In genomic region chr4:139734875-139735380, GRCh38 we compare ENCODE assay signal across 9 cellular contexts.
DNase-seq lines count a peak whose midpoint lies in the region; ATAC-seq, FAIRE-seq and TF ChIP-seq lines count a peak whose summit lies in the region.
"Had no signal": no experiment of that assay in that cellular context is flagged by ENCODE, and none has a peak within 500 bp of the region (broad histone marks: within the 10 kb centered on the region; RNA-seq: fewer than 3 reads in every experiment).

No MANE protein-coding gene starts in this region.

- TF ChIP-seq CTCF in GM12878 (IDR thresholded peaks at IDR 0.05 in 2 of 3, conservative IDR thresholded peaks at IDR 0.05 in 1 of 3; ENCODE audit: control insufficient read depth in 2 of 3, extremely low read depth in 1 of 3, insufficient read depth in 1 of 3, low read depth in 3 of 3, low read length in 3 of 3) (peak; percentile 17 to 49 (median 49); a peak in 5 of 6 replicates), vagina (IDR thresholded peaks at IDR 0.05) (peak in 2 of 3 experiments; percentile 69 to 78)

- no peak overlapping the region for H3K27ac Mint-ChIP-seq in T-helper 2 cell treated with Interferon-gamma antibody and Interleukin-4, amounts not matched to agents 5 μg/mL and 100 μg/mL, for 36 hours

- no peak overlapping the region for H3K4me3 ChIP-seq in GM12878
- peak overlapping the region; percentile 53 to 54 for H3K4me3 ChIP-seq in vagina

- intact Hi-C loops in GM12878 (cut with micrococcal nuclease; ENCODE audit: unreplicated experiment) (loop anchor here (5.0 to 10.0 kb wide), 2 partner anchors 310 to 517 kb away; no protein-coding TSS in a partner anchor), vagina (cut with DNase I) (loop anchor here (2.0 to 5.0 kb wide), 2 partner anchors 417 to 518 kb away; partner anchors contain the start of gene MAML3)

- H3K4me1 Mint-ChIP-seq in T-helper 2 cell treated with Interferon-gamma antibody and Interleukin-4, amounts not matched to agents 5 μg/mL and 100 μg/mL, for 36 hours (ENCODE audit: low read depth), result no peaks in the 10 kb centered on the region

- no peaks in the 10 kb centered on the region for H3K79me2 ChIP-seq in GM12878 (ENCODE audit: control insufficient read depth, insufficient read depth, low read length)

- POLR2A ChIA-PET in GM12878 (lab: Charles Lee), result no interaction called here

- in situ Hi-C loops in GM12878 (cut with MboI), result no loop called here

- TF ChIP-seq POLR2A in GM12878 (IDR thresholded peaks at IDR 0.05; ENCODE audit: low read depth, low read length), result no peak
- peak in 1 of 2 donors; percentile 19 for TF ChIP-seq POLR2A in vagina (IDR thresholded peaks at IDR 0.05)

- no TSS peak for BruUV-seq in GM12878 (replicated peaks; lab: Mats Ljungman, UMichigan)

- no peaks in the 10 kb centered on the region for H3K9me3 ChIP-seq in GM12878 (replicated peaks; ENCODE audit: control insufficient read depth, insufficient read depth, low read length)
- no peaks in the 10 kb centered on the region for H3K9me3 ChIP-seq in vagina

- DNase-seq in DMS 273 (lab: John Stamatoyannopoulos, UW; ENCODE audit: unreplicated experiment), result peak; percentile 97
- peak; percentile 46 for DNase-seq in H4 (ENCODE audit: low spot score)
- DNase-seq in NCI-H1436 (lab: John Stamatoyannopoulos, UW), result peak; percentile 97
- DNase-seq in T-helper 2 cell treated with Interferon-gamma antibody and Interleukin-4, amounts not matched to agents 5 μg/mL and 100 μg/mL, for 36 hours (ENCODE audit: low spot score), result peak; percentile 50
- DNase-seq in GM12878 (ENCODE audit: low read depth, low spot score), result no peak
- DNase-seq in hippocampal formation (lab: John Stamatoyannopoulos, UW), result peak; percentile 65 to 85
- DNase-seq in pulmonary artery endothelial cell (ENCODE audit: low read depth, low spot score), result peak; percentile 73
- no peak for DNase-seq in vagina (ENCODE audit: extremely low spot score in 2 of 2)

- FAIRE-seq in GM12878 (lab: Jason Lieb, UNC), result no peak
- FAIRE-seq: colon had no signal

- peaks cover 6 to 24% of the 10 kb centered on the region in 2 experiments for H3K27me3 ChIP-seq in GM12878 (replicated peaks in 1 of 2; ENCODE audit: control insufficient read depth in 2 of 2, insufficient read depth in 2 of 2, low read length in 1 of 2)
- H3K27me3 ChIP-seq in vagina, result no peaks in the 10 kb centered on the region

- H2AFZ ChIP-seq in GM12878 (ENCODE audit: control insufficient read depth, low read depth, low read length), result no peak overlapping the region

- under 1% methylated on average over 26 of the region's 42 CpGs for WGBS in GM12878 (ENCODE audit: insufficient coverage, insufficient replicate concordance, low lambda C conversion rate, missing lambda C conversion rate)

- peak overlapping the region; percentile 57 for H3K4me3 Mint-ChIP-seq in T-helper 2 cell treated with Interferon-gamma antibody and Interleukin-4, amounts not matched to agents 5 μg/mL and 100 μg/mL, for 36 hours

- no peaks in the 10 kb centered on the region for H4K20me1 ChIP-seq in GM12878 (ENCODE audit: control insufficient read depth, insufficient read depth)

- peak; percentile 47 for TF ChIP-seq RAD21 in GM12878 (IDR thresholded peaks at IDR 0.05; ENCODE audit: insufficient read depth, low read depth, low read length)

- RAD21 ChIA-PET in GM12878 (lab: Charles Lee; ENCODE audit: unreplicated experiment), result interaction anchor here (1.2 kb wide), 2 partner anchors 318 to 519 kb away, joined by 3 to 4 read pairs; no protein-coding TSS in a partner anchor

- CTCF ChIA-PET in GM12878 (lab: Yijun Ruan, JAX), result no interaction called here

- SMC1A ChIA-PET in GM12878 (lab: Charles Lee; ENCODE audit: uncharacterized antibody, unreplicated experiment), result no interaction called here

- peaks cover 54% of the 10 kb centered on the region for H3K27me3 Mint-ChIP-seq in T-helper 2 cell treated with Interferon-gamma antibody and Interleukin-4, amounts not matched to agents 5 μg/mL and 100 μg/mL, for 36 hours (ENCODE audit: low read depth)

- H3K4me2 ChIP-seq in GM12878 (ENCODE audit: control insufficient read depth, insufficient read depth), result peak overlapping the region; percentile 30; the same call in 1 of the 2 replicates

- no peaks in the 10 kb centered on the region for H3K36me3 Mint-ChIP-seq in T-helper 2 cell treated with Interferon-gamma antibody and Interleukin-4, amounts not matched to agents 5 μg/mL and 100 μg/mL, for 36 hours (ENCODE audit: low read depth)

- H3K9ac ChIP-seq in GM12878 (ENCODE audit: control insufficient read depth, insufficient read depth, low read length), result no peak overlapping the region

- H3K27ac ChIP-seq in GM12878 (ENCODE audit: control insufficient read depth, insufficient read depth) (no peak overlapping the region), vagina (peak overlapping the region; percentile 88)

- H3K4me1 ChIP-seq in GM12878 (ENCODE audit: control insufficient read depth, insufficient read depth, low read length) (no peaks in the 10 kb centered on the region), vagina (peaks cover 30% of the 10 kb centered on the region)

- peak; percentile 84 for ATAC-seq in GM12878

- H3K36me3 ChIP-seq in GM12878 (ENCODE audit: control insufficient read depth in 2 of 2, insufficient read depth in 2 of 2, low read length in 1 of 2), result no peaks in the 10 kb centered on the region
- H3K36me3 ChIP-seq in vagina, result no peaks in the 10 kb centered on the region

- TF ChIP-seq EP300 in GM12878 (IDR thresholded peaks at IDR 0.05; ENCODE audit: borderline replicate concordance in 1 of 2, control insufficient read depth in 1 of 2, low read depth in 2 of 2, low read length in 2 of 2), result no peak

- H3K9me3 Mint-ChIP-seq in T-helper 2 cell treated with Interferon-gamma antibody and Interleukin-4, amounts not matched to agents 5 μg/mL and 100 μg/mL, for 36 hours, result no peaks in the 10 kb centered on the region

TF ChIP-seq in GM12878, 131 proteins besides CTCF, POLR2A, EP300 and RAD21 (continues in another document):
- peak in 1 of 2 experiments; percentile 12; a peak in 1 of 4 replicates for TF ChIP-seq BHLHE40 (IDR thresholded peaks at IDR 0.05; ENCODE audit: borderline replicate concordance in 1 of 2, low read depth in 2 of 2, low read length in 1 of 2)
- TF ChIP-seq ATF2 (IDR thresholded peaks at IDR 0.05; ENCODE audit: low read length), result no peak
- TF ChIP-seq SMC3 (IDR thresholded peaks at IDR 0.05; ENCODE audit: borderline replicate concordance, low read length), result peak; percentile 36; the same call in 1 of the 2 replicates
- TF ChIP-seq ZNF622 (IDR thresholded peaks at IDR 0.05), result no peak
- no peak for TF ChIP-seq ETV6 (conservative IDR thresholded peaks at IDR 0.05 in 1 of 2, IDR thresholded peaks at IDR 0.05 in 1 of 2; ENCODE audit: borderline replicate concordance in 1 of 2, low read depth in 1 of 2)
- TF ChIP-seq ATF7 (IDR thresholded peaks at IDR 0.05; ENCODE audit: low read depth), result no peak
- no peak for TF ChIP-seq IKZF2 (IDR thresholded peaks at IDR 0.05)
- TF ChIP-seq CHD4 (IDR thresholded peaks at IDR 0.05), result no peak
- no peak for TF ChIP-seq FOXK2 (IDR thresholded peaks at IDR 0.05)
- peak; percentile 69 for TF ChIP-seq SUZ12 (IDR thresholded peaks at IDR 0.05; ENCODE audit: unreplicated experiment)
- no peak for TF ChIP-seq ZBTB11 (CRISPR knock-in tag; IDR thresholded peaks at IDR 0.05)
- TF ChIP-seq HDAC2 (IDR thresholded peaks at IDR 0.05), result no peak
- TF ChIP-seq KAT2A (conservative IDR thresholded peaks at IDR 0.05; ENCODE audit: control insufficient read depth, low read depth, low read length), result no peak
- no peak for TF ChIP-seq PBX3 (IDR thresholded peaks at IDR 0.05; ENCODE audit: insufficient replicate concordance, low read depth, low read length)

Comparison
In these comparisons a context has a peak if more than half of its experiments do, and no peak if none do; other contexts are left out.
1. DNase-seq: peak in DMS 273 (single experiment), H4 (single experiment), NCI-H1436 (single experiment), T-helper 2 cell treated with Interferon-gamma antibody and Interleukin-4, amounts not matched to agents 5 μg/mL and 100 μg/mL, for 36 hours (single experiment), hippocampal formation (2 of 2) and pulmonary artery endothelial cell (single experiment); none in GM12878 (single experiment) and vagina (0 of 2).